Comparison of ENCODE assay signal across 15 cellular contexts in the genomic region with DNA sequence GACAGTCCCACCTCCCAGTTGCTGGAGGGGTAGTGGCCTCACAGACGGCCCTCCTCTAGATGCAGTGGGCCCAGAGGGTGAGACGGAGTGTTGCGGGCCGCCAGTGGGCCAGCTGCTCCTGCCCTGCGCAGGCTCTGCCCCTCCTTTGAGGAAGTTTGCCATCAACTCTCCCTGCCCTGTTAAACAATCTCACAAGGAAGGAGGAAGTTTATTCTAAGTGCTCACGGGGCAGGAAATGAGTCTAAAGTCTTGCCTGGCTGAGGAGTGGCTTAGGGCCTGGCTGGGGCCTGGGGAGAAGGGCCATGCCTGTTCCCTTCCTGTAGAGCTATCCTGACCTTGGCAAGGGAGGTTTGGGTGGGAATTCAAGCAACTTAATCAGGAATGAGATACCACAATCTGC. TPM values are rescaled to one million over a fixed set of nuclear protein-coding genes. Genes with fewer than 3 reads are reported as not detected.
DNase-seq lines count a peak whose midpoint lies in the region; ATAC-seq and TF ChIP-seq lines count a peak whose summit lies in the region.
"Had no signal": no experiment of that assay in that cellular context is flagged by ENCODE, and none has a peak within 500 bp of the region (broad histone marks: within the 10 kb centered on the region; RNA-seq: fewer than 3 reads in every experiment).

FAM3D (minus strand) TSS at position 92 of the 400 bp plus-strand sequence. CDS start 11,211 bp downstream, outside the sequence.

- no peak within 1 kb of the TSS for H3K27ac Mint-ChIP-seq in natural killer cell treated with Interleukin-12 subunit alpha and Interleukin-12 subunit beta and Interleukin-15 and Interleukin-18, amount 100 ng/mL, for 72 hours
- no peak within 1 kb of the TSS for H3K27ac Mint-ChIP-seq in natural killer cell
- peak within 1 kb of the TSS; percentile 38 for H3K27ac Mint-ChIP-seq in endothelial cell (ENCODE audit: unreplicated experiment)
- H3K27ac Mint-ChIP-seq: activated B cell treated with CpG ODN at 0.5 μM for 24 hours; effector memory CD8-positive, alpha-beta T cell had no signal

- no peak for TF ChIP-seq CTCF in natural killer cell (IDR thresholded peaks at IDR 0.05)
- TF ChIP-seq CTCF in endothelial cell (IDR thresholded peaks at IDR 0.05; ENCODE audit: unreplicated experiment), result no peak
- no peak for TF ChIP-seq CTCF in breast epithelium (IDR thresholded peaks at IDR 0.05)

- no peaks in the 10 kb centered on the region for H3K36me3 Mint-ChIP-seq in natural killer cell treated with Interleukin-12 subunit alpha and Interleukin-12 subunit beta and Interleukin-15 and Interleukin-18, amount 100 ng/mL, for 72 hours
- H3K36me3 Mint-ChIP-seq in natural killer cell (no peaks in the 10 kb centered on the region), endothelial cell (ENCODE audit: low read depth, unreplicated experiment) (no peaks in the 10 kb centered on the region)

- peaks cover 9 to 12% of the 10 kb centered on the region in 2 donors for H3K27me3 Mint-ChIP-seq in natural killer cell treated with Interleukin-12 subunit alpha and Interleukin-12 subunit beta and Interleukin-15 and Interleukin-18, amount 100 ng/mL, for 72 hours
- peaks cover 3 to 8% of the 10 kb centered on the region in 2 donors for H3K27me3 Mint-ChIP-seq in natural killer cell (ENCODE audit: low read depth in 2 of 2)
- H3K27me3 Mint-ChIP-seq in endothelial cell (ENCODE audit: unreplicated experiment), result peaks cover 7% of the 10 kb centered on the region

- H3K27me3 ChIP-seq in mucosa of rectum (ENCODE audit: control insufficient read depth in 2 of 2, insufficient read depth in 2 of 2, low read length in 2 of 2) (no peaks in the 10 kb centered on the region), breast epithelium (no peaks in the 10 kb centered on the region)

- in situ Hi-C loops in G401 (cut with HindIII; ENCODE audit: low sequenced_read_pairs), result no loop called here

- H3K4me1 ChIP-seq in mucosa of rectum (ENCODE audit: control insufficient read depth in 2 of 2, insufficient read depth in 2 of 2, low read length in 2 of 2) (peaks cover 47 to 75% of the 10 kb centered on the region in 2 donors), breast epithelium (no peaks in the 10 kb centered on the region)

- ATAC-seq in natural killer cell treated with Interleukin-12 subunit alpha and Interleukin-12 subunit beta and Interleukin-15 and Interleukin-18, amount 100 ng/mL, for 72 hours, result no peak
- ATAC-seq in natural killer cell, result no peak
- ATAC-seq in stimulated activated naive CD8-positive, alpha-beta T cell treated with anti-CD3 and anti-CD28 coated beads, Interleukin-15, Interleukin-2, amounts not matched to agents 100 U/mL and 50 U/mL, for 24 hours, result no peak
- ATAC-seq: effector memory CD8-positive, alpha-beta T cell had no signal

- no peaks in the 10 kb centered on the region for H3K9me3 Mint-ChIP-seq in natural killer cell treated with Interleukin-12 subunit alpha and Interleukin-12 subunit beta and Interleukin-15 and Interleukin-18, amount 100 ng/mL, for 72 hours
- H3K9me3 Mint-ChIP-seq in natural killer cell (no peaks in the 10 kb centered on the region), endothelial cell (ENCODE audit: unreplicated experiment) (no peaks in the 10 kb centered on the region)
- H3K9me3 Mint-ChIP-seq: activated B cell treated with CpG ODN at 0.5 μM for 24 hours; effector memory CD8-positive, alpha-beta T cell had no signal

- H3K4me1 Mint-ChIP-seq in natural killer cell treated with Interleukin-12 subunit alpha and Interleukin-12 subunit beta and Interleukin-15 and Interleukin-18, amount 100 ng/mL, for 72 hours (ENCODE audit: low read depth in 2 of 2), result no peaks in the 10 kb centered on the region
- H3K4me1 Mint-ChIP-seq in natural killer cell, result no peaks in the 10 kb centered on the region
- H3K4me1 Mint-ChIP-seq in endothelial cell (ENCODE audit: unreplicated experiment), result peaks cover 16% of the 10 kb centered on the region
- H3K4me1 Mint-ChIP-seq: activated B cell treated with CpG ODN at 0.5 μM for 24 hours had no signal

- peak within 1 kb of the TSS; percentile 84 to 96 for H3K4me3 ChIP-seq in mucosa of rectum (ENCODE audit: low read length in 2 of 2)
- H3K4me3 ChIP-seq in breast epithelium, result no peak within 1 kb of the TSS
- H3K4me3 ChIP-seq: thoracic aorta had no signal

- H3K9ac ChIP-seq in mucosa of rectum (ENCODE audit: low read depth in 1 of 2, low read length in 2 of 2), result peak within 1 kb of the TSS; percentile 95 to 99

- H3K9me3 ChIP-seq in mucosa of rectum (ENCODE audit: control insufficient read depth in 2 of 2, low read length in 2 of 2) (no peaks in the 10 kb centered on the region), breast epithelium (no peaks in the 10 kb centered on the region)
- H3K9me3 ChIP-seq: thoracic aorta had no signal

- intact Hi-C loops in natural killer cell (cut with micrococcal nuclease), result no loop called here
- intact Hi-C loops in breast epithelium (cut with DNase I; ENCODE audit: low total_unique reads), result no loop called here

- H3K36me3 ChIP-seq in mucosa of rectum (ENCODE audit: control insufficient read depth in 2 of 2, insufficient read depth in 2 of 2, low read length in 2 of 2) (peaks cover 6 to 9% of the 10 kb centered on the region in 2 donors), breast epithelium (no peaks in the 10 kb centered on the region)
- H3K36me3 ChIP-seq: thoracic aorta had no signal

- H3K27ac ChIP-seq in mucosa of rectum (ENCODE audit: low read depth in 2 of 2, low read length in 2 of 2) (peak within 1 kb of the TSS; percentile 98 to 99), breast epithelium (no peak within 1 kb of the TSS)
- H3K27ac ChIP-seq: thoracic aorta had no signal

- no peak within 1 kb of the TSS for H3K4me3 Mint-ChIP-seq in natural killer cell treated with Interleukin-12 subunit alpha and Interleukin-12 subunit beta and Interleukin-15 and Interleukin-18, amount 100 ng/mL, for 72 hours
- no peak within 1 kb of the TSS for H3K4me3 Mint-ChIP-seq in natural killer cell
- H3K4me3 Mint-ChIP-seq in endothelial cell (ENCODE audit: unreplicated experiment), result no peak within 1 kb of the TSS
- H3K4me3 Mint-ChIP-seq: activated B cell treated with CpG ODN at 0.5 μM for 24 hours; effector memory CD8-positive, alpha-beta T cell had no signal

- TF ChIP-seq POLR2A in breast epithelium (IDR thresholded peaks at IDR 0.05), result no peak

- DNase-seq in natural killer cell treated with Interleukin-12 subunit alpha and Interleukin-12 subunit beta and Interleukin-15 and Interleukin-18, amount 100 ng/mL, for 72 hours (ENCODE audit: low spot score), result peak; percentile 18
- DNase-seq in natural killer cell (no peak), endothelial cell (ENCODE audit: low spot score) (no peak), RPMI8226 (no peak), G401 (ENCODE audit: low spot score) (no peak), breast epithelium (ENCODE audit: low spot score in 2 of 2) (no peak)
- no peak for DNase-seq in stimulated activated naive CD8-positive, alpha-beta T cell treated with anti-CD3 and anti-CD28 coated beads, Interleukin-15, Interleukin-2, amounts not matched to agents 100 U/mL and 50 U/mL, for 24 hours
- DNase-seq: activated B cell treated with CpG ODN at 0.5 μM for 24 hours; DND-41; effector memory CD8-positive, alpha-beta T cell; mesenchymal stem cell; NCI-H2171 treated with DMSO at 0.1 percent for 48 hours; retina had no signal

RNA-seq across cellular contexts. Expression of gene FAM3D, which starts in this region (rescaled TPM):
- not detected for total RNA-seq in natural killer cell treated with Interleukin-12 subunit alpha and Interleukin-12 subunit beta and Interleukin-15 and Interleukin-18, amount 100 ng/mL, for 72 hours
- total RNA-seq in natural killer cell, result not detected
- not detected for total RNA-seq in endothelial cell (ENCODE audit: unreplicated experiment)
- not detected in 2 replicates for total RNA-seq in G401 (2014; rRNA removed; shearing (Covaris generic))
- total RNA-seq in breast epithelium, result 10 to 100 TPM in 1 of 3 donors, 1 to 10 TPM in 1, not detected in 1; 4.3 to 17.6 TPM
- total RNA-seq: activated B cell treated with CpG ODN at 0.5 μM for 24 hours, thoracic aorta had no signal

Comparison
In these comparisons a context has a peak if more than half of its experiments do, and no peak if none do; other contexts are left out.
1. Peak in DNase-seq in natural killer cell treated with Interleukin-12 subunit alpha and Interleukin-12 subunit beta and Interleukin-15 and Interleukin-18, amount 100 ng/mL, for 72 hours; RNA of the gene not detected or under 1 TPM.
2. H3K27ac ChIP-seq: peak in mucosa of rectum (2 of 2); none in breast epithelium (0 of 2).
3. H3K4me3 ChIP-seq: peak in mucosa of rectum (2 of 2); none in breast epithelium (0 of 3).